ENCODE assay signal across 16 cellular contexts in genomic region chr1:7681401-7681800, GRCh38.
DNase-seq lines count a peak whose midpoint lies in the region; ATAC-seq and TF ChIP-seq lines count a peak whose summit lies in the region.
"Had no signal": no experiment of that assay in that cellular context is flagged by ENCODE, and none has a peak within 500 bp of the region (broad histone marks: within the 10 kb centered on the region; RNA-seq: fewer than 3 reads in every experiment).

No MANE protein-coding gene starts in this region.

- H4K20me1 ChIP-seq in KMS-11 (ENCODE audit: insufficient read depth): no peaks in the 10 kb centered on the region

- no peak for TF ChIP-seq POLR2A in gastrocnemius medialis (IDR thresholded peaks at IDR 0.05)

- H3K4me1 ChIP-seq in KMS-11 (ENCODE audit: low read depth, poor library complexity, severe bottlenecking) (no peaks in the 10 kb centered on the region), gastrocnemius medialis (peaks cover 3 to 4% of the 10 kb centered on the region in 2 donors)

- H3K27ac Mint-ChIP-seq in activated CD8-positive, alpha-beta memory T cell treated with anti-CD3 and anti-CD28 coated beads, Interleukin-2, amount 10 ng/mL, durations not matched to agents 7 days and 5 days: no peak overlapping the region
- H3K27ac Mint-ChIP-seq in glutamatergic neuron (ENCODE audit: unreplicated experiment): peak overlapping the region; percentile 59
- H3K27ac Mint-ChIP-seq: activated CD8-positive, alpha-beta T cell treated with anti-CD3 and anti-CD28 coated beads, Interleukin-2, amount 10 ng/mL, durations not matched to agents 7 days and 5 days had no signal

- ATAC-seq in activated CD8-positive, alpha-beta memory T cell treated with anti-CD3 and anti-CD28 coated beads, Interleukin-2, amount 10 ng/mL, durations not matched to agents 7 days and 5 days: no peak
- ATAC-seq in HG03354 (IDR thresholded peaks at IDR 0.05; ENCODE audit: poor library complexity, severe bottlenecking, unreplicated experiment) (no peak), gastrocnemius medialis (no peak)

- no peak for DNase-seq in activated CD8-positive, alpha-beta memory T cell treated with anti-CD3 and anti-CD28 coated beads, Interleukin-2, amount 10 ng/mL, durations not matched to agents 7 days and 5 days
- no peak for DNase-seq in activated CD8-positive, alpha-beta memory T cell treated with anti-CD3 and anti-CD28 coated beads, Interleukin-2, amount 50 U/mL, for 48 hours
- DNase-seq in glutamatergic neuron (no peak), retina (peak; percentile 31), GOT3 (lab: John Stamatoyannopoulos, UW) (no peak), gastrocnemius medialis (no peak)
- DNase-seq: ACHN; activated CD8-positive, alpha-beta T cell treated with anti-CD3 and anti-CD28 coated beads, Interleukin-2, amount 10 ng/mL, durations not matched to agents 7 days and 5 days; activated gamma-delta T cell; left cardiac atrium; OCI-M1; testis had no signal

- H3K9ac ChIP-seq in KMS-11: no peak overlapping the region

- in situ Hi-C loops in gastrocnemius medialis (cut with MboI; ENCODE audit: low sequenced_read_pairs in 4 of 4): no loop called here

- peak overlapping the region; percentile 20 for H3K4me3 Mint-ChIP-seq in activated CD8-positive, alpha-beta memory T cell treated with anti-CD3 and anti-CD28 coated beads, Interleukin-2, amount 10 ng/mL, durations not matched to agents 7 days and 5 days
- no peak overlapping the region for H3K4me3 Mint-ChIP-seq in glutamatergic neuron (ENCODE audit: unreplicated experiment)

- CTCF ChIA-PET in activated CD8-positive, alpha-beta memory T cell treated with anti-CD3 and anti-CD28 coated beads, Interleukin-2, amount 10 ng/mL, durations not matched to agents 7 days and 5 days (lab: Charles Lee): interaction anchor here (0.9 to 9.5 kb wide), 3 partner anchors 12 to 74 kb away, joined by 4 to 65 read pairs (median 30); no protein-coding TSS in a partner anchor

- H3K27me3 ChIP-seq in KMS-11 (ENCODE audit: insufficient read depth, low read depth): peaks cover 26% of the 10 kb centered on the region; the same call in 1 of the 2 replicates
- H3K27me3 ChIP-seq in gastrocnemius medialis: no peaks in the 10 kb centered on the region
- H3K27me3 ChIP-seq: testis had no signal

- peak overlapping the region; percentile 81; the same call in 1 of the 2 replicates for H2AFZ ChIP-seq in KMS-11 (ENCODE audit: low read depth)

- no peaks in the 10 kb centered on the region for H3K36me3 Mint-ChIP-seq in activated CD8-positive, alpha-beta memory T cell treated with anti-CD3 and anti-CD28 coated beads, Interleukin-2, amount 10 ng/mL, durations not matched to agents 7 days and 5 days
- peaks cover 5% of the 10 kb centered on the region for H3K36me3 Mint-ChIP-seq in glutamatergic neuron (ENCODE audit: unreplicated experiment)

- no peaks in the 10 kb centered on the region for H3K9me3 ChIP-seq in gastrocnemius medialis
- H3K9me3 ChIP-seq: mucosa of descending colon, testis had no signal

- intact Hi-C loops in gastrocnemius medialis (cut with DNase I; ENCODE audit: low total_unique reads): no loop called here

- H3K4me1 Mint-ChIP-seq in activated CD8-positive, alpha-beta memory T cell treated with anti-CD3 and anti-CD28 coated beads, Interleukin-2, amount 10 ng/mL, durations not matched to agents 7 days and 5 days: no peaks in the 10 kb centered on the region
- H3K4me1 Mint-ChIP-seq in glutamatergic neuron (ENCODE audit: low read depth, unreplicated experiment): no peaks in the 10 kb centered on the region

- H3K36me3 ChIP-seq in KMS-11 (ENCODE audit: insufficient read depth) (no peaks in the 10 kb centered on the region), gastrocnemius medialis (no peaks in the 10 kb centered on the region)

- H3K79me2 ChIP-seq in KMS-11 (ENCODE audit: insufficient read depth, low read depth): no peaks in the 10 kb centered on the region

- no peak overlapping the region; the same call in 1 of the 2 replicates for H3K4me2 ChIP-seq in KMS-11

- H3K27ac ChIP-seq in KMS-11 (no peak overlapping the region), gastrocnemius medialis (no peak overlapping the region)
- H3K27ac ChIP-seq: SK-N-MC had no signal

- TF ChIP-seq CTCF in KMS-11 (conservative IDR thresholded peaks at IDR 0.05; ENCODE audit: low read depth, low read length) (no peak), glutamatergic neuron (IDR thresholded peaks at IDR 0.05; ENCODE audit: partially characterized antibody, unreplicated experiment) (no peak), gastrocnemius medialis (IDR thresholded peaks at IDR 0.05 in 4 of 5, conservative IDR thresholded peaks at IDR 0.05 in 1 of 5) (no peak)

- H3K4me3 ChIP-seq in KMS-11 (IDR thresholded peaks at IDR 0.05; ENCODE audit: insufficient read depth, low read depth, low read length) (peak overlapping the region; percentile 24), gastrocnemius medialis (no peak overlapping the region)
- H3K4me3 ChIP-seq: mucosa of descending colon had no signal

- H3K9me3 Mint-ChIP-seq in activated CD8-positive, alpha-beta memory T cell treated with anti-CD3 and anti-CD28 coated beads, Interleukin-2, amount 10 ng/mL, durations not matched to agents 7 days and 5 days (ENCODE audit: low read depth): no peaks in the 10 kb centered on the region
- H3K9me3 Mint-ChIP-seq in glutamatergic neuron (ENCODE audit: unreplicated experiment): peaks cover 4% of the 10 kb centered on the region

- H3K27me3 Mint-ChIP-seq in activated CD8-positive, alpha-beta memory T cell treated with anti-CD3 and anti-CD28 coated beads, Interleukin-2, amount 10 ng/mL, durations not matched to agents 7 days and 5 days: peaks cover 15% of the 10 kb centered on the region
- H3K27me3 Mint-ChIP-seq in glutamatergic neuron (ENCODE audit: unreplicated experiment): peaks cover 4% of the 10 kb centered on the region
